Comparison of ENCODE assay signal across 18 cellular contexts in the genomic region with DNA sequence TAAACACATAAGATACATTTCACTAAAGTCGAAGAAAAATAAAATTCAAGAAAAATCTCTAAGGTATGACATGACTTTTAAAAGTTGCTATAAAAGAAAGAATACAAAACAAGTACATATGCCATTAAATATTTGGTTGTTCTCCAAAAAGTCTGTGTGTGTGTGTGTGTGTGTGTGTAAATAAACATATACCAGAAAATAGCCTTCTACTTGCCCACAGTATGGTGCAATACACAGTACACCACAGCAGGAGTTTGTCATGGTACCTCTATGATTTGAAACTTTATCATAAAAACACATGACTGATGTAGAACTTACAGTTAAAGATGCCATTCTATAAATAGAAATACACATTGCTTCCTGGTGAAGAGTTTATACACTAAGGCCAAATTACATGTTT.
DNase-seq lines count a peak whose midpoint lies in the region; ATAC-seq and TF ChIP-seq lines count a peak whose summit lies in the region.
"Had no signal": no experiment of that assay in that cellular context is flagged by ENCODE, and none has a peak within 500 bp of the region (broad histone marks: within the 10 kb centered on the region; RNA-seq: fewer than 3 reads in every experiment).

No MANE protein-coding gene starts in this region.

- no peak overlapping the region for H3K27ac Mint-ChIP-seq in type B pancreatic cell

- DNase-seq in M059J (ENCODE audit: low read depth) (peak; percentile 5), SK-N-DZ (ENCODE audit: low spot score) (peak; percentile 8), fibroblast of gingiva (ENCODE audit: low read depth) (peak; percentile 74), retinal pigment epithelial cell (ENCODE audit: low read depth) (peak; percentile 0), type B pancreatic cell (ENCODE audit: extremely low spot score, unreplicated experiment) (no peak)
- DNase-seq in stimulated activated CD4-positive, alpha-beta T cell treated with anti-CD3 and anti-CD28 coated beads, Interleukin-4, amount 100 ng/mL, for 1 hour: no peak
- DNase-seq: COR-L47, DMS153, GOT3, Karpas-422, NCI-H1436, NCI-H2029, NCI-H2171 treated with DMSO at 0.1 percent for 48 hours, NCI-H774, Right ventricle myocardium superior had no signal

- H3K27me3 Mint-ChIP-seq in type B pancreatic cell: no peaks in the 10 kb centered on the region

- H3K36me3 Mint-ChIP-seq in type B pancreatic cell: no peaks in the 10 kb centered on the region

- H3K4me3 ChIP-seq in retinal pigment epithelial cell (ENCODE audit: low read length): no peak overlapping the region

- ATAC-seq in SK-N-SH treated with all-trans-retinoic acid at 6 μM for 48 hours: no peak
- ATAC-seq: HepG2, Panc1 had no signal

- no peaks in the 10 kb centered on the region for H3K4me1 Mint-ChIP-seq in type B pancreatic cell (ENCODE audit: unreplicated experiment)

- no peak overlapping the region for H3K4me3 Mint-ChIP-seq in type B pancreatic cell

- TF ChIP-seq CTCF in retinal pigment epithelial cell (conservative IDR thresholded peaks at IDR 0.05; ENCODE audit: low read depth, low read length) (no peak), type B pancreatic cell (conservative IDR thresholded peaks at IDR 0.05) (no peak)

- H3K9me3 Mint-ChIP-seq in type B pancreatic cell: no peaks in the 10 kb centered on the region

TF ChIP-seq in SK-N-SH treated with all-trans-retinoic acid at 6 μM for 48 hours, 23 proteins besides CTCF, POLR2A, EP300 and RAD21:
- TF ChIP-seq ARNTL (CRISPR knock-in tag; IDR thresholded peaks at IDR 0.05; ENCODE audit: borderline replicate concordance, low read depth): no peak
- TF ChIP-seq CSDC2 (CRISPR knock-in tag; IDR thresholded peaks at IDR 0.05): no peak
- TF ChIP-seq OSR1 (CRISPR knock-in tag; IDR thresholded peaks at IDR 0.05): no peak
- no peak for TF ChIP-seq PPARA (CRISPR knock-in tag; IDR thresholded peaks at IDR 0.05; ENCODE audit: borderline replicate concordance)
- TF ChIP-seq, protein P1, sequence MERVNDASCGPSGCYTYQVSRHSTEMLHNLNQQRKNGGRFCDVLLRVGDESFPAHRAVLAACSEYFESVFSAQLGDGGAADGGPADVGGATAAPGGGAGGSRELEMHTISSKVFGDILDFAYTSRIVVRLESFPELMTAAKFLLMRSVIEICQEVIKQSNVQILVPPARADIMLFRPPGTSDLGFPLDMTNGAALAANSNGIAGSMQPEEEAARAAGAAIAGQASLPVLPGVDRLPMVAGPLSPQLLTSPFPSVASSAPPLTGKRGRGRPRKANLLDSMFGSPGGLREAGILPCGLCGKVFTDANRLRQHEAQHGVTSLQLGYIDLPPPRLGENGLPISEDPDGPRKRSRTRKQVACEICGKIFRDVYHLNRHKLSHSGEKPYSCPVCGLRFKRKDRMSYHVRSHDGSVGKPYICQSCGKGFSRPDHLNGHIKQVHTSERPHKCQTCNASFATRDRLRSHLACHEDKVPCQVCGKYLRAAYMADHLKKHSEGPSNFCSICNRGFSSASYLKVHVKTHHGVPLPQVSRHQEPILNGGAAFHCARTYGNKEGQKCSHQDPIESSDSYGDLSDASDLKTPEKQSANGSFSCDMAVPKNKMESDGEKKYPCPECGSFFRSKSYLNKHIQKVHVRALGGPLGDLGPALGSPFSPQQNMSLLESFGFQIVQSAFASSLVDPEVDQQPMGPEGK (CRISPR knock-in tag; IDR thresholded peaks at IDR 0.05; ENCODE audit: borderline replicate concordance): no peak
- TF ChIP-seq, protein P2, sequence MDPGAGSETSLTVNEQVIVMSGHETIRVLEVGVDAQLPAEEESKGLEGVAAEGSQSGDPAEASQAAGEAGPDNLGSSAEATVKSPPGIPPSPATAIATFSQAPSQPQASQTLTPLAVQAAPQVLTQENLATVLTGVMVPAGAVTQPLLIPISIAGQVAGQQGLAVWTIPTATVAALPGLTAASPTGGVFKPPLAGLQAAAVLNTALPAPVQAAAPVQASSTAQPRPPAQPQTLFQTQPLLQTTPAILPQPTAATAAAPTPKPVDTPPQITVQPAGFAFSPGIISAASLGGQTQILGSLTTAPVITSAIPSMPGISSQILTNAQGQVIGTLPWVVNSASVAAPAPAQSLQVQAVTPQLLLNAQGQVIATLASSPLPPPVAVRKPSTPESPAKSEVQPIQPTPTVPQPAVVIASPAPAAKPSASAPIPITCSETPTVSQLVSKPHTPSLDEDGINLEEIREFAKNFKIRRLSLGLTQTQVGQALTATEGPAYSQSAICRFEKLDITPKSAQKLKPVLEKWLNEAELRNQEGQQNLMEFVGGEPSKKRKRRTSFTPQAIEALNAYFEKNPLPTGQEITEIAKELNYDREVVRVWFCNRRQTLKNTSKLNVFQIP (CRISPR knock-in tag; IDR thresholded peaks at IDR 0.05; ENCODE audit: borderline replicate concordance, low read depth): no peak
- no peak for TF ChIP-seq ZFP30 (CRISPR knock-in tag; IDR thresholded peaks at IDR 0.05)
- TF ChIP-seq ZNF70 (CRISPR knock-in tag; IDR thresholded peaks at IDR 0.05): no peak
- TF ChIP-seq ZNF565 (CRISPR knock-in tag; conservative IDR thresholded peaks at IDR 0.05; ENCODE audit: low read depth): no peak
- no peak for TF ChIP-seq BACH2 (CRISPR knock-in tag; IDR thresholded peaks at IDR 0.05; ENCODE audit: borderline replicate concordance)
- no peak for TF ChIP-seq ZFP3 (CRISPR knock-in tag; IDR thresholded peaks at IDR 0.05)
- TF ChIP-seq, protein P3, sequence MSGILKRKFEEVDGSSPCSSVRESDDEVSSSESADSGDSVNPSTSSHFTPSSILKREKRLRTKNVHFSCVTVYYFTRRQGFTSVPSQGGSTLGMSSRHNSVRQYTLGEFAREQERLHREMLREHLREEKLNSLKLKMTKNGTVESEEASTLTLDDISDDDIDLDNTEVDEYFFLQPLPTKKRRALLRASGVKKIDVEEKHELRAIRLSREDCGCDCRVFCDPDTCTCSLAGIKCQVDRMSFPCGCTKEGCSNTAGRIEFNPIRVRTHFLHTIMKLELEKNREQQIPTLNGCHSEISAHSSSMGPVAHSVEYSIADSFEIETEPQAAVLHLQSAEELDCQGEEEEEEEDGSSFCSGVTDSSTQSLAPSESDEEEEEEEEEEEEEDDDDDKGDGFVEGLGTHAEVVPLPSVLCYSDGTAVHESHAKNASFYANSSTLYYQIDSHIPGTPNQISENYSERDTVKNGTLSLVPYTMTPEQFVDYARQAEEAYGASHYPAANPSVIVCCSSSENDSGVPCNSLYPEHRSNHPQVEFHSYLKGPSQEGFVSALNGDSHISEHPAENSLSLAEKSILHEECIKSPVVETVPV (CRISPR knock-in tag; IDR thresholded peaks at IDR 0.05): no peak
- TF ChIP-seq, protein P4, sequence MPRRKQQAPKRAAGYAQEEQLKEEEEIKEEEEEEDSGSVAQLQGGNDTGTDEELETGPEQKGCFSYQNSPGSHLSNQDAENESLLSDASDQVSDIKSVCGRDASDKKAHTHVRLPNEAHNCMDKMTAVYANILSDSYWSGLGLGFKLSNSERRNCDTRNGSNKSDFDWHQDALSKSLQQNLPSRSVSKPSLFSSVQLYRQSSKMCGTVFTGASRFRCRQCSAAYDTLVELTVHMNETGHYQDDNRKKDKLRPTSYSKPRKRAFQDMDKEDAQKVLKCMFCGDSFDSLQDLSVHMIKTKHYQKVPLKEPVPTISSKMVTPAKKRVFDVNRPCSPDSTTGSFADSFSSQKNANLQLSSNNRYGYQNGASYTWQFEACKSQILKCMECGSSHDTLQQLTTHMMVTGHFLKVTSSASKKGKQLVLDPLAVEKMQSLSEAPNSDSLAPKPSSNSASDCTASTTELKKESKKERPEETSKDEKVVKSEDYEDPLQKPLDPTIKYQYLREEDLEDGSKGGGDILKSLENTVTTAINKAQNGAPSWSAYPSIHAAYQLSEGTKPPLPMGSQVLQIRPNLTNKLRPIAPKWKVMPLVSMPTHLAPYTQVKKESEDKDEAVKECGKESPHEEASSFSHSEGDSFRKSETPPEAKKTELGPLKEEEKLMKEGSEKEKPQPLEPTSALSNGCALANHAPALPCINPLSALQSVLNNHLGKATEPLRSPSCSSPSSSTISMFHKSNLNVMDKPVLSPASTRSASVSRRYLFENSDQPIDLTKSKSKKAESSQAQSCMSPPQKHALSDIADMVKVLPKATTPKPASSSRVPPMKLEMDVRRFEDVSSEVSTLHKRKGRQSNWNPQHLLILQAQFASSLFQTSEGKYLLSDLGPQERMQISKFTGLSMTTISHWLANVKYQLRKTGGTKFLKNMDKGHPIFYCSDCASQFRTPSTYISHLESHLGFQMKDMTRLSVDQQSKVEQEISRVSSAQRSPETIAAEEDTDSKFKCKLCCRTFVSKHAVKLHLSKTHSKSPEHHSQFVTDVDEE (CRISPR knock-in tag; IDR thresholded peaks at IDR 0.05): no peak
- TF ChIP-seq ESRRG (CRISPR knock-in tag; IDR thresholded peaks at IDR 0.05): no peak
- TF ChIP-seq RARB (CRISPR knock-in tag; IDR thresholded peaks at IDR 0.05): no peak
- TF ChIP-seq SNAI2 (CRISPR knock-in tag; IDR thresholded peaks at IDR 0.05): no peak
- no peak for TF ChIP-seq ISL1 (CRISPR knock-in tag; IDR thresholded peaks at IDR 0.05)
- no peak for TF ChIP-seq TOX (CRISPR knock-in tag; IDR thresholded peaks at IDR 0.05; ENCODE audit: borderline replicate concordance)
- TF ChIP-seq, protein P5, sequence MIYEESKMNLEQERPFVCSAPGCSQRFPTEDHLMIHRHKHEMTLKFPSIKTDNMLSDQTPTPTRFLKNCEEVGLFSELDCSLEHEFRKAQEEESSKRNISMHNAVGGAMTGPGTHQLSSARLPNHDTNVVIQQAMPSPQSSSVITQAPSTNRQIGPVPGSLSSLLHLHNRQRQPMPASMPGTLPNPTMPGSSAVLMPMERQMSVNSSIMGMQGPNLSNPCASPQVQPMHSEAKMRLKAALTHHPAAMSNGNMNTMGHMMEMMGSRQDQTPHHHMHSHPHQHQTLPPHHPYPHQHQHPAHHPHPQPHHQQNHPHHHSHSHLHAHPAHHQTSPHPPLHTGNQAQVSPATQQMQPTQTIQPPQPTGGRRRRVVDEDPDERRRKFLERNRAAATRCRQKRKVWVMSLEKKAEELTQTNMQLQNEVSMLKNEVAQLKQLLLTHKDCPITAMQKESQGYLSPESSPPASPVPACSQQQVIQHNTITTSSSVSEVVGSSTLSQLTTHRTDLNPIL (CRISPR knock-in tag; IDR thresholded peaks at IDR 0.05; ENCODE audit: low read depth): no peak

Comparison
In these comparisons a context has a peak if more than half of its experiments do, and no peak if none do; other contexts are left out.
1. DNase-seq: peak in M059J (single experiment), SK-N-DZ (single experiment), fibroblast of gingiva (single experiment) and retinal pigment epithelial cell (single experiment); none in type B pancreatic cell (single experiment) and stimulated activated CD4-positive, alpha-beta T cell treated with anti-CD3 and anti-CD28 coated beads, Interleukin-4, amount 100 ng/mL, for 1 hour (single experiment).